ENCODE assay signal across 34 cellular contexts in the genomic region with DNA sequence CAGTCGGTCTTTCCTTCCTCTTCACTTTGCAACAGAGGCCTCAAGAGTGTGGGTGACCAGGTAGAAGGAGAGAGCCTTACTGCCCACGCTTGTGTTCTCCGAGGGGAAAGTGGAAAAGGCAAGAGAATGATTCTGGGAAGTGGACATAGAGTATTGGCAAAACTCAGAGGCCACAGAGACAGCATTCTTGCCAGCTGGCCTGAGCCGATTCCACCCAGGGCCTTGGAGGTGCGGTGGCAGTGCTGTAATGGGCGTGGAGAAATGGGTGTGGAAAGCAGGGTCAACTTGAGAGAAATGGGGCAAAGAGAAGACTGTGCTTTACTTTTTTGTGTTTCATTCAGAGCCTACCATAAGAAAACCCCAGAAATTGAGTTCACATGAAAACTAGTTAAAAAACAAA. TPM values are rescaled to one million over a fixed set of nuclear protein-coding genes. Genes with fewer than 3 reads are reported as not detected.
DNase-seq lines count a peak whose midpoint lies in the region; ATAC-seq, FAIRE-seq and TF ChIP-seq lines count a peak whose summit lies in the region.
"Had no signal": no experiment of that assay in that cellular context is flagged by ENCODE, and none has a peak within 500 bp of the region (broad histone marks: within the 10 kb centered on the region; RNA-seq: fewer than 3 reads in every experiment).

No MANE protein-coding gene starts in this region.

- H4K5ac ChIP-seq in H1 (ENCODE audit: insufficient read length, low read depth, low read length): no peak overlapping the region

- POLR2A ChIA-PET in H1 (lab: Charles Lee; ENCODE audit: partially characterized antibody): no interaction called here

- no peak overlapping the region for H4K8ac ChIP-seq in H1 (ENCODE audit: extremely low read depth, insufficient read depth, low read length)

- H3K14ac ChIP-seq in H1 (ENCODE audit: insufficient read length): no peak overlapping the region

- ATAC-seq in right cardiac atrium (no peak), left ventricle myocardium superior (no peak), foreskin keratinocyte (no peak)
- ATAC-seq: HCT116, left lung, Right ventricle myocardium inferior, SK-N-SH treated with all-trans-retinoic acid at 6 μM for 48 hours had no signal

- peaks cover 4% of the 10 kb centered on the region; the same call in 1 of the 2 replicates for H3K23me2 ChIP-seq in H1 (ENCODE audit: low read depth, low read length)

- TF ChIP-seq CTCF in H1 (IDR thresholded peaks at IDR 0.05; ENCODE audit: control extremely low read depth in 1 of 3, insufficient read depth in 1 of 3, low read depth in 1 of 3, low read length in 3 of 3): no peak
- no peak for TF ChIP-seq CTCF in nephron (IDR thresholded peaks at IDR 0.05; ENCODE audit: unreplicated experiment in 3 of 3)
- no peak for TF ChIP-seq CTCF in foreskin keratinocyte (conservative IDR thresholded peaks at IDR 0.05)

- H3K9ac ChIP-seq in H1 (replicated peaks in 1 of 4; ENCODE audit: extremely low read depth in 1 of 4, low read depth in 3 of 4, low read length in 3 of 4): no peak overlapping the region
- H3K9ac ChIP-seq: parathyroid adenoma had no signal

- H2BK15ac ChIP-seq in H1 (ENCODE audit: low read length): 0 out of 2 replicates have a peak overlapping the region, but pooled peaks have one; percentile 25

- 62% methylated on average over 6 of the region's 6 CpGs for WGBS in right cardiac atrium
- WGBS in H1 (ENCODE audit: extremely low coverage in 1 of 2, insufficient coverage in 1 of 2, insufficient read length in 1 of 2, insufficient replicate concordance in 2 of 2, low coverage in 1 of 2, low lambda C conversion rate in 2 of 2, missing lambda C conversion rate in 1 of 2), 2 experiments: 89% methylated on average over 5 of the region's 6 CpGs; no CpG with 5 or more reads in 1 of the 2 experiments

- H2BK20ac ChIP-seq in H1 (ENCODE audit: low read length): no peak overlapping the region; the same call in 1 of the 2 replicates

- no peak overlapping the region for H3K56ac ChIP-seq in H1 (replicated peaks; ENCODE audit: insufficient read length, low read depth, low read length)

- no peak for FAIRE-seq in H1 (lab: Jason Lieb, UNC)
- FAIRE-seq: A204.1, astrocyte, GM12892 had no signal

- no peak overlapping the region for H3K4me2 ChIP-seq in H1 (ENCODE audit: insufficient read depth in 1 of 2, low read depth in 2 of 2, low read length in 2 of 2)

- H2AK5ac ChIP-seq in H1 (ENCODE audit: low read depth, low read length): no peak overlapping the region

- no peaks in the 10 kb centered on the region for H3K27me3 ChIP-seq in right cardiac atrium (ENCODE audit: control insufficient read depth, insufficient read depth)
- H3K27me3 ChIP-seq in H1 (replicated peaks in 1 of 4; ENCODE audit: control insufficient read depth in 3 of 4, extremely low read depth in 1 of 4, insufficient read depth in 3 of 4, low read length in 3 of 4): peaks cover 0 to 9% (median 8%) of the 10 kb centered on the region in 4 experiments; a peak in 4 of 7 replicates
- peaks cover 28% of the 10 kb centered on the region for H3K27me3 ChIP-seq in foreskin keratinocyte
- H3K27me3 ChIP-seq: colonic mucosa, uterus had no signal

- peaks cover 28% of the 10 kb centered on the region for H3K4me1 Mint-ChIP-seq in nephron

- no peaks in the 10 kb centered on the region for H3K79me1 ChIP-seq in H1 (ENCODE audit: low read depth, low read length)

- no peak overlapping the region for H3K18ac ChIP-seq in H1 (ENCODE audit: extremely low read depth, low read length)

- H2BK5ac ChIP-seq in H1 (ENCODE audit: low read depth, low read length): no peak overlapping the region

- H3K36me3 Mint-ChIP-seq in nephron (ENCODE audit: low read depth): no peaks in the 10 kb centered on the region

- intact Hi-C loops in right cardiac atrium (cut with DNase I) (loop anchor here in 1 of 4 donors (10.0 kb wide), 1 partner anchor 793 kb away; no protein-coding TSS in a partner anchor), left ventricle myocardium superior (cut with micrococcal nuclease) (no loop called here)

- TF ChIP-seq RAD21 in H1 (IDR thresholded peaks at IDR 0.05 in 1 of 2, conservative IDR thresholded peaks at IDR 0.05 in 1 of 2; ENCODE audit: low read depth in 2 of 2, low read length in 2 of 2): no peak

- H3K27me3 Mint-ChIP-seq in nephron (ENCODE audit: low read depth): peaks cover 29% of the 10 kb centered on the region
- H3K27me3 Mint-ChIP-seq: stimulated activated naive CD8-positive, alpha-beta T cell treated with anti-CD3 and anti-CD28 coated beads, Interleukin-15, Interleukin-2, amounts not matched to agents 100 ng/mL and 50 ng/mL, for 24 hours had no signal

- H3K4me3 ChIP-seq in right cardiac atrium (ENCODE audit: low read length) (no peak overlapping the region), H1 (ENCODE audit: extremely low read depth in 1 of 4, insufficient read depth in 2 of 4, low read depth in 3 of 4, low read length in 4 of 4) (no peak overlapping the region)
- H3K4me3 ChIP-seq: cardiac muscle cell, colonic mucosa, left lung, skin epidermis, thoracic aorta, uterus had no signal

- peaks cover 9% of the 10 kb centered on the region for H3K9me3 Mint-ChIP-seq in nephron
- H3K9me3 Mint-ChIP-seq: stimulated activated naive CD8-positive, alpha-beta T cell treated with anti-CD3 and anti-CD28 coated beads, Interleukin-15, Interleukin-2, amounts not matched to agents 100 ng/mL and 50 ng/mL, for 24 hours had no signal

- no peak overlapping the region for H3K4me3 Mint-ChIP-seq in nephron
- H3K4me3 Mint-ChIP-seq: stimulated activated naive CD8-positive, alpha-beta T cell treated with anti-CD3 and anti-CD28 coated beads, Interleukin-15, Interleukin-2, amounts not matched to agents 100 ng/mL and 50 ng/mL, for 24 hours had no signal

- H3K4me1 ChIP-seq in right cardiac atrium (ENCODE audit: control insufficient read depth, insufficient read depth, low read length) (peaks cover 5% of the 10 kb centered on the region), H1 (replicated peaks in 1 of 4; ENCODE audit: control insufficient read depth in 3 of 4, insufficient read depth in 4 of 4, low read length in 3 of 4) (peaks cover 0 to 9% (median 6%) of the 10 kb centered on the region in 4 experiments; a peak in 4 of 7 replicates), foreskin keratinocyte (no peaks in the 10 kb centered on the region)
- H3K4me1 ChIP-seq: colonic mucosa, parathyroid adenoma, uterus had no signal

- H2AFZ ChIP-seq in H1 (ENCODE audit: low read length): no peak overlapping the region
- H2AFZ ChIP-seq: parathyroid adenoma had no signal

- CTCF ChIA-PET in H1 (lab: Charles Lee; ENCODE audit: partially characterized antibody): interaction anchor here (0.6 to 8.9 kb wide), 24 partner anchors 12 to 670 kb away, joined by 3 to 147 read pairs (median 4); no protein-coding TSS in a partner anchor

- no peak overlapping the region for H3K4ac ChIP-seq in H1 (replicated peaks; ENCODE audit: insufficient read length, low read depth, low read length)

- H3K27ac ChIP-seq in right cardiac atrium (ENCODE audit: low read length): peak overlapping the region; percentile 5
- no peak overlapping the region for H3K27ac ChIP-seq in H1 (ENCODE audit: low read depth, low read length)
- no peak overlapping the region for H3K27ac ChIP-seq in foreskin keratinocyte
- H3K27ac ChIP-seq: cardiac muscle cell, colonic mucosa, parathyroid adenoma, thoracic aorta, uterus had no signal

- peak overlapping the region; percentile 21 to 49 (median 48) for H3K27ac Mint-ChIP-seq in nephron
- H3K27ac Mint-ChIP-seq: stimulated activated naive CD8-positive, alpha-beta T cell treated with anti-CD3 and anti-CD28 coated beads, Interleukin-15, Interleukin-2, amounts not matched to agents 100 ng/mL and 50 ng/mL, for 24 hours had no signal

- no peak overlapping the region for H2BK120ac ChIP-seq in H1 (replicated peaks; ENCODE audit: low read depth, low read length)

- no peak overlapping the region for H3K23ac ChIP-seq in H1 (ENCODE audit: insufficient read length)

- H4K91ac ChIP-seq in H1 (replicated peaks; ENCODE audit: insufficient read length, low read length): no peak overlapping the region

- TF ChIP-seq POLR2A in H1 (IDR thresholded peaks at IDR 0.05; ENCODE audit: control extremely low read depth in 1 of 2, low read depth in 2 of 2, low read length in 2 of 2): no peak

- H2BK12ac ChIP-seq in H1 (ENCODE audit: low read depth, low read length): no peak overlapping the region

- no peaks in the 10 kb centered on the region for H4K20me1 ChIP-seq in H1 (replicated peaks in 1 of 2; ENCODE audit: control insufficient read depth in 1 of 2, insufficient read depth in 2 of 2, low read length in 2 of 2)

- H3K9me3 ChIP-seq in right cardiac atrium (ENCODE audit: control insufficient read depth, low read length) (no peaks in the 10 kb centered on the region), H1 (ENCODE audit: insufficient read depth in 2 of 2, low read depth in 1 of 2, low read length in 1 of 2) (no peaks in the 10 kb centered on the region)
- H3K9me3 ChIP-seq: colonic mucosa, left lung, thoracic aorta, uterus had no signal

- no peaks in the 10 kb centered on the region for H3K36me3 ChIP-seq in H1 (ENCODE audit: control insufficient read depth in 2 of 4, insufficient read depth in 4 of 4, low read length in 3 of 4)
- H3K36me3 ChIP-seq: cardiac muscle cell, colonic mucosa, thoracic aorta, uterus had no signal

- no peak for TF ChIP-seq EP300 in H1 (IDR thresholded peaks at IDR 0.05; ENCODE audit: borderline replicate concordance in 1 of 2, low read depth in 2 of 2, low read length in 2 of 2)

- H3K79me2 ChIP-seq in H1 (ENCODE audit: control insufficient read depth in 1 of 2, insufficient read depth in 2 of 2, low read length in 2 of 2): no peaks in the 10 kb centered on the region
- H3K79me2 ChIP-seq: parathyroid adenoma had no signal

- DNase-seq in right cardiac atrium (peak in 1 of 3 donors; percentile 59), left ventricle myocardium superior (no peak), H1 (ENCODE audit: low read depth in 1 of 2, low spot score in 2 of 2) (no peak), AML-193 (lab: John Stamatoyannopoulos, UW) (no peak), foreskin keratinocyte (no peak), MV-4-11 (lab: John Stamatoyannopoulos, UW) (no peak), medulla oblongata (ENCODE audit: extremely low spot score) (no peak)
- DNase-seq: activated CD4-positive, alpha-beta T cell treated with anti-CD3 and anti-CD28 coated beads for 48 hours; activated gamma-delta T cell treated with Interleukin-2 at 50 U/mL for 16 hours; colonic mucosa; effector CD8-positive, alpha-beta T cell; erythroblast; glutamatergic neuron; islet precursor cell; left lung; NCI-H1048; NCI-H1694; NCI-H446; NCI-H748 treated with DMSO at 0.1 percent for 48 hours; retina; uterus had no signal

RNA-seq across cellular contexts. Expression of a gene that starts 39.6 kb away (rescaled TPM):
- total RNA-seq in right cardiac atrium (under 1 TPM in 1 of 4 donors, not detected in 3; 0.17 TPM), left ventricle myocardium superior (0.07 TPM), foreskin keratinocyte (0.03 TPM in 1 of 2 replicates, not detected in the other)
- polyA plus RNA-seq in right cardiac atrium (0.09 TPM), H1 (2011; rRNA removed) (0.19 and 0.23 TPM in 2 replicates), foreskin keratinocyte (not detected in 2 replicates)
- 0.15 and 0.17 TPM in 2 replicates for total RNA-seq in H1 (2021; fragmentation: NEBNext Ultra II Directional; extraction: Animal tissue kit (Norgen Biotek cat#: 25700))
- 0.14 TPM for polyA plus RNA-seq in H1 (2011; cell fraction: cytosol; rRNA removed)
- 0.14 TPM for polyA plus RNA-seq in H1 (2011; cell fraction: nucleus; rRNA removed)
- polyA plus RNA-seq in H1 (2012, experiment 1 of 2): 0.17 to 0.64 TPM (median 0.23 TPM) in 4 replicates
- polyA plus RNA-seq in H1 (2012, experiment 2 of 2): not detected
- polyA plus RNA-seq in H1 (2013, experiment 1 of 2): 0.12 TPM
- 0.11 TPM for polyA plus RNA-seq in H1 (2013, experiment 2 of 2)
- polyA minus RNA-seq in H1 (2011; rRNA and poly(A)+ RNA removed): 0.06 and 0.22 TPM in 2 replicates
- polyA minus RNA-seq in H1 (2011; cell fraction: cytosol; rRNA and poly(A)+ RNA removed): not detected
- polyA minus RNA-seq in H1 (2011; cell fraction: nucleus; rRNA and poly(A)+ RNA removed): 0.10 TPM
- total RNA-seq: activated CD8-positive, alpha-beta memory T cell treated with anti-CD3 and anti-CD28 coated beads for 36 hours; astrocyte; cardiac muscle cell; colonic mucosa; left lung; Right ventricle myocardium inferior; uterus had no signal
- polyA plus RNA-seq: cardiac muscle cell had no signal
